Comparison of ENCODE assay signal across 8 cellular contexts in the genomic region with DNA sequence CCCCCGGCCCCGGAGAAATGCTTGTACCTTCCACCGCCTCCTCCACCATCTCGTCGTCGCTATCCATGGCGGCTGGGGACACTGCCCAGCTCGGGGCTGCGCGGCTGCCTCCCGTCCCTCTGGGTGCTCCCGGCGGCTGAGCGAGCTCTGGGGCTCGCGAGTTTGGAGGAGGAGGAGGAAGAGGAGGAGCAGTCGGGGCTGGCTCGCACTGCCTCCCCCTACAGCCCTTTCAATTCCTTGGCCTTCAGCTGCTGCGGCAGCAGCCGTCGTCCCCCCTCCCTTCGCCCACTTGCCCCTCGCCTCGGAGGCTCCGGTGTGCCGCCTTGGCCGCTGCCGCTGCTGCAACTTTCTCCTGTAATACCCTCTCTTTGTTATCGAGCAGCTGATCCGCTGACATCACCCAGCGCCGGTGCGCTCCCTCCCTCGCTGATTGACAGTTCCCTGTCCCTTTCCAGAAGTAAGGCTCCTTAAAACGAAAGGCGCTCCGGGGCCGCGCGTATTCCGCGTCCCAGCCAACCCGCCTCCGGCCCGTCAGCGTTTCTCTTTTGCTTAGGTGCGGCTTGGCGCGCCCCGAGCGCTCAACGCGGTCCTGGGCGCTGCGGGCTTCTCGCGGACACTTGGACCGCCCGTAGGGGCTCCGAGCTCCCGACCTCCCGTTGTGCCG. TPM values are rescaled to one million over a fixed set of nuclear protein-coding genes. Genes with fewer than 3 reads are reported as not detected.
DNase-seq lines count a peak whose midpoint lies in the region; ATAC-seq, FAIRE-seq and TF ChIP-seq lines count a peak whose summit lies in the region.

A gene (minus strand): TSS at position 149 of the 664 bp plus-strand sequence. CDS start 82 bp downstream, at position 67.

- peak within 1 kb of the TSS; percentile 99 for H3K27ac Mint-ChIP-seq in central memory CD8-positive, alpha-beta T cell (ENCODE audit: low read depth)

- peak within 1 kb of the TSS; percentile 99 for H3K4me3 Mint-ChIP-seq in central memory CD8-positive, alpha-beta T cell

- H3K4me1 Mint-ChIP-seq in central memory CD8-positive, alpha-beta T cell: peaks cover 45% of the 10 kb centered on the region

- peak within 1 kb of the TSS; percentile 87 to 93 for H3K27ac ChIP-seq in small intestine (ENCODE audit: low read depth in 1 of 2, low read length in 1 of 2)

- 0 to 1% (median 1%) methylated on average over 41 to 63 of the region's 63 CpGs for WGBS in small intestine, 3 donors

- H3K27me3 Mint-ChIP-seq in central memory CD8-positive, alpha-beta T cell: peaks cover 10% of the 10 kb centered on the region

- no peak for FAIRE-seq in small intestine (lab: Jason Lieb, UNC)
- no peak for FAIRE-seq in GM19239 (lab: Jason Lieb, UNC)

- ATAC-seq in HG02970 (IDR thresholded peaks at IDR 0.05; ENCODE audit: low FRiP score, unreplicated experiment): peak; percentile 22
- ATAC-seq in central memory CD8-positive, alpha-beta T cell (replicated peaks; ENCODE audit: extremely low read depth, poor library complexity, severe bottlenecking): peak; percentile 17

- peaks cover 0 to 2% of the 10 kb centered on the region in 2 donors for H3K27me3 ChIP-seq in small intestine (ENCODE audit: control insufficient read depth in 2 of 2, insufficient read depth in 2 of 2, low read length in 2 of 2)

- no peak for DNase-seq in GM12864 (ENCODE audit: low read depth)
- DNase-seq in NCI-H345 (lab: John Stamatoyannopoulos, UW): peak; percentile 59
- DNase-seq in activated CD4-positive, CD25-positive, alpha-beta regulatory T cell treated with anti-CD3 and anti-CD28 coated beads, Interleukin-2, amount 50 U/mL, for 16 hours (ENCODE audit: low read depth, low spot score): peak; percentile 22
- peak; percentile 21 to 33 for DNase-seq in central memory CD8-positive, alpha-beta T cell (ENCODE audit: low spot score in 2 of 2)
- DNase-seq in islet precursor cell: peak; percentile 90
- DNase-seq in small intestine: peak; percentile 72
- DNase-seq in GM19239 (ENCODE audit: insufficient read length, low spot score): no peak

- no peaks in the 10 kb centered on the region for H3K9me3 ChIP-seq in small intestine (ENCODE audit: control insufficient read depth, low read depth)

- H3K9me3 Mint-ChIP-seq in central memory CD8-positive, alpha-beta T cell: no peaks in the 10 kb centered on the region

- H3K4me3 ChIP-seq in GM12864 (ENCODE audit: low read depth, low read length) (peak within 1 kb of the TSS; percentile 52), small intestine (ENCODE audit: low read depth in 1 of 2, low read length in 2 of 2) (peak within 1 kb of the TSS; percentile 82 to 89)

- no peaks in the 10 kb centered on the region for H3K36me3 ChIP-seq in small intestine (ENCODE audit: control insufficient read depth in 2 of 2, insufficient read depth in 2 of 2, low read length in 2 of 2)

- H3K4me1 ChIP-seq in small intestine (ENCODE audit: control insufficient read depth in 2 of 2, insufficient read depth in 1 of 2, low read depth in 1 of 2, low read length in 1 of 2): no peaks in the 10 kb centered on the region

- peaks cover 22% of the 10 kb centered on the region for H3K36me3 Mint-ChIP-seq in central memory CD8-positive, alpha-beta T cell (ENCODE audit: insufficient read depth)

- no peak for TF ChIP-seq CTCF in GM12864 (IDR thresholded peaks at IDR 0.05; ENCODE audit: low read depth, low read length, missing control alignments)

RNA-seq across cellular contexts. Expression of the gene that starts here (rescaled TPM):
- 10 to 100 TPM in 1 of 3 donors, 1 to 10 TPM in 2; 2.7 to 17.1 (median 4.1) TPM for polyA plus RNA-seq in small intestine

Comparison
In these comparisons a context has a peak if more than half of its experiments do, and no peak if none do; other contexts are left out.
1. DNase-seq: peak in NCI-H345 (single experiment), activated CD4-positive, CD25-positive, alpha-beta regulatory T cell treated with anti-CD3 and anti-CD28 coated beads, Interleukin-2, amount 50 U/mL, for 16 hours (single experiment), central memory CD8-positive, alpha-beta T cell (2 of 2), islet precursor cell (single experiment) and small intestine (single experiment); none in GM12864 (single experiment) and GM19239 (single experiment).